Comparison of ENCODE assay signal across 1 cellular context in the genomic region with DNA sequence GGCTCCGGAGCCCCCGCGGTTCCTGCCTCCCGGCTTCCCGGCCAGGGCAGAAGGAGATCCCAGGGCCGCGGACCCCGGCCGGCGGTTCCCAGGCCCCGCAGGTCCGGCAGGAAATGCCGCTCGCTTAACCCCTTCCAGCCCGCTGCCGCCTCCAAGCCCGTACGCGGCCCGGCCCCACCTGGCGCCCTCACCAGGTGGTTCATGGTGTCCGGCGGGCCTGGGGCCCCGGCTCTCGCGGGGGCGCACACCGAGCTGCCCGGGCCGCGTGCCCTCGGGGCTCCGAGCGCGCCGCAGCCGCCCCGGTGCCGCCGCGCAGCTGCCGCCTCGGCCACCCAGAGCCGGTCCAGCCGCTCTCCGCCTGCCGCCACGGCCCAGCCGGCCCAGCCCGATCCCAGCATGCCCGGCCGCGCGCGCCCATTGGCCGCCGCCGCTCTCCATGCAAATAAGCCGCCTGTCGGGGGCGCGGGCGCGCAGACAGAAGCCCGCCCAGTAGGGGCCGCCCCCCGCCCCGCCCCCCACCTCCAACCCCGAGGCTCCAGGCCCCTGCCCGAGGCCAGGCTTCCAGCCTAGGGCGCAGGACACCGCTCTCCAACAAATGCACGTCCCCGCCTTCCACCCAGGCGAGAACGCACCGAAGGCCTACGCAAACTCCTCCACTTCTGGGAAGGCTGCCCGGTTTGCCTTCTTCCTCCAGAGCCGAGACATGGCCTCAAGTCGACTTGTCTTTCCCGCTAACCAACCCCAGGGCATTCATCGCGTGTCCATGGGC.
TF ChIP-seq lines count a peak whose summit lies in the region.

TSS of gene BCAR1 (minus strand) at position 345 of the 769 bp plus-strand sequence. CDS start at position 203, 142 bp downstream.

TF ChIP-seq in GM23338, 12 proteins besides CTCF, POLR2A, EP300 and RAD21 (continued from another document):
- no peak for TF ChIP-seq ZNF462 (CRISPR knock-in tag; IDR thresholded peaks at IDR 0.05)
- no peak for TF ChIP-seq CREB1 (CRISPR knock-in tag; IDR thresholded peaks at IDR 0.05; ENCODE audit: low read depth)
- TF ChIP-seq POLR2AphosphoS5 (IDR thresholded peaks at IDR 0.05; ENCODE audit: low read depth) = peak; percentile 68
- TF ChIP-seq EZH2phosphoT487 (IDR thresholded peaks at IDR 0.05; ENCODE audit: unreplicated experiment) = no peak
TF ChIP-seq in GM23338: peak in this region for 1.
